In genomic region chr12:82874935-82875334, GRCh38 we compare ENCODE assay signal across 16 cellular contexts.
DNase-seq lines count a peak whose midpoint lies in the region; TF ChIP-seq lines count a peak whose summit lies in the region.
"Had no signal": no experiment of that assay in that cellular context is flagged by ENCODE, and none has a peak within 500 bp of the region (broad histone marks: within the 10 kb centered on the region; RNA-seq: fewer than 3 reads in every experiment).

No MANE protein-coding gene starts in this region.

- BruUV-seq in mammary epithelial cell (replicated peaks; lab: Mats Ljungman, UMichigan): no TSS peak

- no peak overlapping the region for H2AFZ ChIP-seq in mammary epithelial cell (ENCODE audit: low read depth, low read length)

- no peaks in the 10 kb centered on the region for H3K9me3 ChIP-seq in mammary epithelial cell (replicated peaks; ENCODE audit: insufficient read depth, low read length)

- peak; percentile 2 for DNase-seq in Daoy (ENCODE audit: low read depth)
- peak; percentile 75 for DNase-seq in NCI-H1694 (lab: John Stamatoyannopoulos, UW)
- peak; percentile 67 for DNase-seq in mammary epithelial cell
- peak; percentile 70 for DNase-seq in medulla oblongata (ENCODE audit: extremely low spot score)
- no peak for DNase-seq in endothelial cell (ENCODE audit: low spot score)
- no peak for DNase-seq in activated CD4-positive, alpha-beta T cell treated with anti-CD3 and anti-CD28 coated beads for 1 hour
- DNase-seq in ecto neural progenitor cell (ENCODE audit: low spot score): no peak
- DNase-seq: amniotic stem cell; KBM-7; NCI-H1930; right cardiac atrium; stimulated activated naive CD4-positive, alpha-beta T cell treated with Interleukin-2 at 50 U/mL for 16 hours had no signal

- no peaks in the 10 kb centered on the region for H3K27me3 Mint-ChIP-seq in endothelial cell (ENCODE audit: unreplicated experiment)
- H3K27me3 Mint-ChIP-seq: natural killer cell treated with Interleukin-12 subunit alpha and Interleukin-12 subunit beta and Interleukin-15 and Interleukin-18, amount 100 ng/mL, for 72 hours had no signal

- no peak overlapping the region for H3K4me3 ChIP-seq in mammary epithelial cell (replicated peaks in 1 of 3; ENCODE audit: insufficient read depth in 1 of 3, low read depth in 2 of 3, low read length in 3 of 3)
- H3K4me3 ChIP-seq: SK-N-MC had no signal

- intact Hi-C loops in mammary epithelial cell (cut with micrococcal nuclease): no loop called here

- H3K36me3 Mint-ChIP-seq in endothelial cell (ENCODE audit: low read depth, unreplicated experiment): no peaks in the 10 kb centered on the region

- H3K4me2 ChIP-seq in mammary epithelial cell (ENCODE audit: insufficient read depth, low read depth, low read length): no peak overlapping the region

- WGBS in mammary epithelial cell (ENCODE audit: low coverage, missing lambda C conversion rate): 93% methylated on average over 1 of the region's 1 CpG

- CTCF ChIA-PET in mammary epithelial cell (lab: Charles Lee; ENCODE audit: low non-redundant PET): no interaction called here

- H3K27me3 ChIP-seq in mammary epithelial cell (ENCODE audit: insufficient read depth, low read length): no peaks in the 10 kb centered on the region

- no peak overlapping the region for H3K4me3 Mint-ChIP-seq in endothelial cell (ENCODE audit: unreplicated experiment)
- H3K4me3 Mint-ChIP-seq: CD14-positive monocyte; natural killer cell treated with Interleukin-12 subunit alpha and Interleukin-12 subunit beta and Interleukin-15 and Interleukin-18, amount 100 ng/mL, for 72 hours had no signal

- H3K4me1 Mint-ChIP-seq in endothelial cell (ENCODE audit: unreplicated experiment): peaks cover 5% of the 10 kb centered on the region

- no peaks in the 10 kb centered on the region for H3K4me1 ChIP-seq in mammary epithelial cell (ENCODE audit: insufficient read depth, low read length)

- in situ Hi-C loops in mammary epithelial cell (cut with MboI; ENCODE audit: low sequenced_read_pairs in 2 of 2): no loop called here

- no peaks in the 10 kb centered on the region for H4K20me1 ChIP-seq in mammary epithelial cell (ENCODE audit: insufficient read depth, low read length)

- no peaks in the 10 kb centered on the region for H3K36me3 ChIP-seq in mammary epithelial cell (ENCODE audit: insufficient read depth, low read length)

- H3K27ac ChIP-seq in mammary epithelial cell (ENCODE audit: insufficient read depth, low read depth, low read length): no peak overlapping the region
- H3K27ac ChIP-seq: SK-N-MC, VCaP had no signal

- no peaks in the 10 kb centered on the region for H3K9me3 Mint-ChIP-seq in endothelial cell (ENCODE audit: unreplicated experiment)
- H3K9me3 Mint-ChIP-seq: CD14-positive monocyte had no signal

- TF ChIP-seq CTCF in mammary epithelial cell (conservative IDR thresholded peaks at IDR 0.05 in 1 of 2, IDR thresholded peaks at IDR 0.05 in 1 of 2; ENCODE audit: extremely low read depth in 1 of 2, insufficient read depth in 1 of 2, low read depth in 1 of 2, low read length in 2 of 2) (no peak), endothelial cell (IDR thresholded peaks at IDR 0.05; ENCODE audit: unreplicated experiment) (no peak)

- H3K9ac ChIP-seq in mammary epithelial cell (ENCODE audit: insufficient read depth, low read length): no peak overlapping the region

- no peaks in the 10 kb centered on the region for H3K79me2 ChIP-seq in mammary epithelial cell (ENCODE audit: insufficient read depth, low read length)

- dilution Hi-C loops in mammary epithelial cell (cut with HindIII; ENCODE audit: low sequenced_read_pairs): no loop called here

- H3K27ac Mint-ChIP-seq in endothelial cell (ENCODE audit: unreplicated experiment): no peak overlapping the region
- H3K27ac Mint-ChIP-seq: CD14-positive monocyte; natural killer cell treated with Interleukin-12 subunit alpha and Interleukin-12 subunit beta and Interleukin-15 and Interleukin-18, amount 100 ng/mL, for 72 hours had no signal

Comparison
In these comparisons a context has a peak if more than half of its experiments do, and no peak if none do; other contexts are left out.
1. DNase-seq: peak in Daoy (single experiment), NCI-H1694 (single experiment), mammary epithelial cell (single experiment) and medulla oblongata (single experiment); none in endothelial cell (single experiment), activated CD4-positive, alpha-beta T cell treated with anti-CD3 and anti-CD28 coated beads for 1 hour (single experiment) and ecto neural progenitor cell (single experiment).